Comparison of ENCODE assay signal across 3 cellular contexts in the genomic region with DNA sequence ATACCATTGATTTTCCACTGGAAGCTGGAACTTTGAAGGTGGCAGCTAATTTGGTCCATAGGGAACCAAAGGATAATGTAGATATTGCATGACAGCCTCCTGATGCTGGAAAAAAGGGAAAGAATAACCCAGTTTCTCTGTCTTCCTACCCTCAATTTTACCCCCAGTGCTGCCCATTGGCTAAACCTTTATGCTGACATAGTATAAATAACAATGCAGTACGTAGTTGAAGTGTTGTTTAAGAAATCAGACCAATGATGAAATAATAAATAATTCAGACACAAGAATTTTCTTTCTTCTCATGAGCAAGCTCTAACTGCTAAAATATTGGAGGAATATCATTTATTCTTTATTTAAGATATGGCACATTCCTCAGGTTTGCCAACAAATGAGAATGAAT.
A peak's percentile ranks its signal among the peaks of the same experiment; 100 is the strongest.
TF ChIP-seq lines count a peak whose summit lies in the region.

No MANE protein-coding gene starts in this region.

TF ChIP-seq in HepG2, 621 proteins besides CTCF, POLR2A, EP300 and RAD21 (continues in another document):
- TF ChIP-seq NFIC (IDR thresholded peaks at IDR 0.05; ENCODE audit: low read length) = no peak
- TF ChIP-seq HNRNPLL (IDR thresholded peaks at IDR 0.05; ENCODE audit: low read depth, low read length, poor library complexity, severe bottlenecking) = no peak
- no peak for TF ChIP-seq PRPF4 (IDR thresholded peaks at IDR 0.05; ENCODE audit: low read depth, low read length, poor library complexity, severe bottlenecking)
- no peak for TF ChIP-seq KLF6 (CRISPR knock-in tag; IDR thresholded peaks at IDR 0.05)
- TF ChIP-seq MBD4 (IDR thresholded peaks at IDR 0.05; ENCODE audit: borderline replicate concordance, low read length) = no peak
- no peak for TF ChIP-seq ZNF230 (CRISPR knock-in tag; IDR thresholded peaks at IDR 0.05)
- TF ChIP-seq ZBTB42 (CRISPR knock-in tag; IDR thresholded peaks at IDR 0.05) = no peak
- TF ChIP-seq MAFF (IDR thresholded peaks at IDR 0.05; ENCODE audit: low read depth, low read length) = peak; percentile 54; the same call in 1 of the 2 replicates
- TF ChIP-seq, protein P1, sequence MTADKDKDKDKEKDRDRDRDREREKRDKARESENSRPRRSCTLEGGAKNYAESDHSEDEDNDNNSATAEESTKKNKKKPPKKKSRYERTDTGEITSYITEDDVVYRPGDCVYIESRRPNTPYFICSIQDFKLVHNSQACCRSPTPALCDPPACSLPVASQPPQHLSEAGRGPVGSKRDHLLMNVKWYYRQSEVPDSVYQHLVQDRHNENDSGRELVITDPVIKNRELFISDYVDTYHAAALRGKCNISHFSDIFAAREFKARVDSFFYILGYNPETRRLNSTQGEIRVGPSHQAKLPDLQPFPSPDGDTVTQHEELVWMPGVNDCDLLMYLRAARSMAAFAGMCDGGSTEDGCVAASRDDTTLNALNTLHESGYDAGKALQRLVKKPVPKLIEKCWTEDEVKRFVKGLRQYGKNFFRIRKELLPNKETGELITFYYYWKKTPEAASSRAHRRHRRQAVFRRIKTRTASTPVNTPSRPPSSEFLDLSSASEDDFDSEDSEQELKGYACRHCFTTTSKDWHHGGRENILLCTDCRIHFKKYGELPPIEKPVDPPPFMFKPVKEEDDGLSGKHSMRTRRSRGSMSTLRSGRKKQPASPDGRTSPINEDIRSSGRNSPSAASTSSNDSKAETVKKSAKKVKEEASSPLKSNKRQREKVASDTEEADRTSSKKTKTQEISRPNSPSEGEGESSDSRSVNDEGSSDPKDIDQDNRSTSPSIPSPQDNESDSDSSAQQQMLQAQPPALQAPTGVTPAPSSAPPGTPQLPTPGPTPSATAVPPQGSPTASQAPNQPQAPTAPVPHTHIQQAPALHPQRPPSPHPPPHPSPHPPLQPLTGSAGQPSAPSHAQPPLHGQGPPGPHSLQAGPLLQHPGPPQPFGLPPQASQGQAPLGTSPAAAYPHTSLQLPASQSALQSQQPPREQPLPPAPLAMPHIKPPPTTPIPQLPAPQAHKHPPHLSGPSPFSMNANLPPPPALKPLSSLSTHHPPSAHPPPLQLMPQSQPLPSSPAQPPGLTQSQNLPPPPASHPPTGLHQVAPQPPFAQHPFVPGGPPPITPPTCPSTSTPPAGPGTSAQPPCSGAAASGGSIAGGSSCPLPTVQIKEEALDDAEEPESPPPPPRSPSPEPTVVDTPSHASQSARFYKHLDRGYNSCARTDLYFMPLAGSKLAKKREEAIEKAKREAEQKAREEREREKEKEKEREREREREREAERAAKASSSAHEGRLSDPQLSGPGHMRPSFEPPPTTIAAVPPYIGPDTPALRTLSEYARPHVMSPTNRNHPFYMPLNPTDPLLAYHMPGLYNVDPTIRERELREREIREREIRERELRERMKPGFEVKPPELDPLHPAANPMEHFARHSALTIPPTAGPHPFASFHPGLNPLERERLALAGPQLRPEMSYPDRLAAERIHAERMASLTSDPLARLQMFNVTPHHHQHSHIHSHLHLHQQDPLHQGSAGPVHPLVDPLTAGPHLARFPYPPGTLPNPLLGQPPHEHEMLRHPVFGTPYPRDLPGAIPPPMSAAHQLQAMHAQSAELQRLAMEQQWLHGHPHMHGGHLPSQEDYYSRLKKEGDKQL (CRISPR knock-in tag; IDR thresholded peaks at IDR 0.05; ENCODE audit: low read depth) = no peak
- TF ChIP-seq, protein P2, sequence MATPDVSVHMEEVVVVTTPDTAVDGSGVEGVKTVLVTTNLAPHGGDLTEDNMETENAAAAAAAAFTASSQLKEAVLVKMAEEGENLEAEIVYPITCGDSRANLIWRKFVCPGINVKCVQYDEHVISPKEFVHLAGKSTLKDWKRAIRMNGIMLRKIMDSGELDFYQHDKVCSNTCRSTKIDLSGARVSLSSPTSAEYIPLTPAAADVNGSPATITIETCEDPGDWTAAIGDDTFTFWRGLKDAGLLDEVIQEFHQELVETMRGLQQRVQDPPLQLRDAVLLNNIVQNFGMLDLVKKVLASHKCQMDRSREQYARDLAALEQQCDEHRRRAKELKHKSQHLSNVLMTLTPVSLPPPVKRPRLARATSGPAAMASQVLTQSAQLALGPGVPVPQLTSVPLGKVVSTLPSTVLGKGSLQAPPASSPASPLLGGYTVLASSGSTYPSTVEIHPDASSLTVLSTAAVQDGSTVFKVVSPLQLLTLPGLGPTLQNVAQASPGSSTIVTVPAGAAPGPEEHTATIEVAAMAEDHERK (CRISPR knock-in tag; IDR thresholded peaks at IDR 0.05; ENCODE audit: low read depth) = no peak
- peak in 1 of 2 experiments; percentile 70; a peak in 2 of 4 replicates for TF ChIP-seq MAFK (conservative IDR thresholded peaks at IDR 0.05 in 1 of 2, IDR thresholded peaks at IDR 0.05 in 1 of 2; ENCODE audit: low read length in 2 of 2)

TF ChIP-seq in A549, 52 proteins besides CTCF, POLR2A, EP300 and RAD21:
- no peak for TF ChIP-seq CHD4 (IDR thresholded peaks at IDR 0.05; ENCODE audit: borderline replicate concordance)
- TF ChIP-seq MYC (IDR thresholded peaks at IDR 0.05; ENCODE audit: borderline replicate concordance, low read length) = no peak
- peak; percentile 54 for TF ChIP-seq MAFK (IDR thresholded peaks at IDR 0.05; ENCODE audit: partially characterized antibody)
TF ChIP-seq in A549: peak in this region for 1.

TF ChIP-seq in IMR-90, 13 proteins besides CTCF, POLR2A, EP300 and RAD21:
- TF ChIP-seq MAFK (IDR thresholded peaks at IDR 0.05; ENCODE audit: low read depth, low read length) = peak; percentile 39; the same call in 1 of the 2 replicates
- no peak for TF ChIP-seq CHD1 (IDR thresholded peaks at IDR 0.05; ENCODE audit: low read depth, low read length)
- no peak for TF ChIP-seq SMC3 (IDR thresholded peaks at IDR 0.05; ENCODE audit: low read depth, low read length)
- TF ChIP-seq MAZ (IDR thresholded peaks at IDR 0.05; ENCODE audit: borderline replicate concordance, low read depth, low read length) = no peak
- no peak for TF ChIP-seq CEBPB (IDR thresholded peaks at IDR 0.05; ENCODE audit: low read depth, low read length)
- no peak for TF ChIP-seq BHLHE40 (IDR thresholded peaks at IDR 0.05; ENCODE audit: low read depth, low read length)
